Comparison of ENCODE assay signal across 24 cellular contexts in the genomic region with DNA sequence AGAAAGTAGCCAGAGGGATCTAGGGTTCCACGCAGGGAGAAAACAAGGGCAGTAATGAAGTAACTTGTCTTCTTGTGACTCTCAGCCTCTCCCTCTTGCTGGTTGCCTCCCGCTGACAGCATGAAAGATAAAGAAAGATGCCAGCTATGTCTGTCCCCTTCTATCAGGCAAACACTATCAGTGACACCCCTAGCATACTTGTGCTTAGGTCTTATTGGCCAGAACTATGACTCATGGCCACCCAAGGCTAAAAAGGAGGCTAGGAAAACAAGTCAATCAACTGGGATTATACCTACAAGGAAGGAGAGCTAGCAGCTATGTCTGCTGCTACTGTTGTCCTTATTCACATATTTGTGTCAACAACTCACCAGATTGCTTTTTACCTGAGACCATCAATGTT.
DNase-seq lines count a peak whose midpoint lies in the region; FAIRE-seq and TF ChIP-seq lines count a peak whose summit lies in the region.
"Had no signal": no experiment of that assay in that cellular context is flagged by ENCODE, and none has a peak within 500 bp of the region (broad histone marks: within the 10 kb centered on the region; RNA-seq: fewer than 3 reads in every experiment).

No MANE protein-coding gene starts in this region.

- H3K4me3 ChIP-seq in bronchial epithelial cell (ENCODE audit: low read depth, low read length) (no peak overlapping the region), neuronal stem cell (ENCODE audit: low read length in 2 of 2) (no peak overlapping the region)
- H3K4me3 ChIP-seq: psoas muscle, suprapubic skin, vagina had no signal

- WGBS in neuronal stem cell (ENCODE audit: extremely low coverage in 2 of 2, insufficient read length in 2 of 2, insufficient replicate concordance in 1 of 2), 2 donors: no CpG with 5 or more reads among the region's 2 CpGs

- no peak overlapping the region for H2BK15ac ChIP-seq in neuronal stem cell (ENCODE audit: low read length)

- no peaks in the 10 kb centered on the region for H3K9me3 Mint-ChIP-seq in endothelial cell (ENCODE audit: unreplicated experiment)
- H3K9me3 Mint-ChIP-seq: effector memory CD8-positive, alpha-beta T cell; stimulated activated effector memory CD8-positive, alpha-beta T cell treated with anti-CD3 and anti-CD28 coated beads, Interleukin-12 subunit alpha, Interleukin-12 subunit beta, amount 100 ng/mL, for 72 hours had no signal

- no peak overlapping the region for H3K14ac ChIP-seq in neuronal stem cell (ENCODE audit: low read length)

- no peaks in the 10 kb centered on the region for H3K27me3 ChIP-seq in bronchial epithelial cell (ENCODE audit: control insufficient read depth, insufficient read depth, low read length)
- H3K27me3 ChIP-seq in neuronal stem cell (ENCODE audit: control insufficient read depth in 3 of 3, insufficient read depth in 3 of 3, low read depth in 1 of 3, low read length in 3 of 3): no peaks in the 10 kb centered on the region
- H3K27me3 ChIP-seq: suprapubic skin, vagina had no signal

- H2BK120ac ChIP-seq in neuronal stem cell (ENCODE audit: low read depth, low read length): no peak overlapping the region

- no peak overlapping the region for H2BK5ac ChIP-seq in neuronal stem cell (ENCODE audit: low read length)

- H3K36me3 ChIP-seq in bronchial epithelial cell (ENCODE audit: control insufficient read depth, insufficient read depth, low read length) (no peaks in the 10 kb centered on the region), neuronal stem cell (replicated peaks in 1 of 2; ENCODE audit: control insufficient read depth in 2 of 2, insufficient read depth in 2 of 2, low read length in 2 of 2) (no peaks in the 10 kb centered on the region)
- H3K36me3 ChIP-seq: suprapubic skin, vagina had no signal

- H4K91ac ChIP-seq in neuronal stem cell (ENCODE audit: low read depth, low read length, poor library complexity): no peak overlapping the region

- H2AFZ ChIP-seq in neuronal stem cell (ENCODE audit: low read length): no peak overlapping the region

- no peak for FAIRE-seq in bronchial epithelial cell (lab: Jason Lieb, UNC)

- H3K79me1 ChIP-seq in neuronal stem cell (ENCODE audit: low read depth, low read length): no peaks in the 10 kb centered on the region

- no peak overlapping the region for H3K4ac ChIP-seq in neuronal stem cell (ENCODE audit: low read length)

- no peak overlapping the region for H3K27ac Mint-ChIP-seq in endothelial cell (ENCODE audit: unreplicated experiment)
- H3K27ac Mint-ChIP-seq: activated naive CD8-positive, alpha-beta T cell; CD4-positive, CD25-positive, alpha-beta regulatory T cell; effector memory CD8-positive, alpha-beta T cell; stimulated activated effector memory CD8-positive, alpha-beta T cell treated with anti-CD3 and anti-CD28 coated beads, Interleukin-12 subunit alpha, Interleukin-12 subunit beta, amount 100 ng/mL, for 72 hours had no signal

- H4K8ac ChIP-seq in neuronal stem cell (ENCODE audit: low read depth, low read length): no peak overlapping the region

- no peak overlapping the region for H3K23ac ChIP-seq in neuronal stem cell (ENCODE audit: low read depth, low read length, poor library complexity)

- no peak overlapping the region for H3K4me3 Mint-ChIP-seq in endothelial cell (ENCODE audit: unreplicated experiment)
- H3K4me3 Mint-ChIP-seq: activated naive CD8-positive, alpha-beta T cell; CD4-positive, CD25-positive, alpha-beta regulatory T cell; effector memory CD8-positive, alpha-beta T cell; stimulated activated effector memory CD8-positive, alpha-beta T cell treated with anti-CD3 and anti-CD28 coated beads, Interleukin-12 subunit alpha, Interleukin-12 subunit beta, amount 100 ng/mL, for 72 hours had no signal

- H3K27me3 Mint-ChIP-seq in endothelial cell (ENCODE audit: unreplicated experiment): no peaks in the 10 kb centered on the region
- H3K27me3 Mint-ChIP-seq: effector memory CD8-positive, alpha-beta T cell had no signal

- no peaks in the 10 kb centered on the region for H3K36me3 Mint-ChIP-seq in endothelial cell (ENCODE audit: low read depth, unreplicated experiment)
- H3K36me3 Mint-ChIP-seq: activated naive CD8-positive, alpha-beta T cell; stimulated activated effector memory CD8-positive, alpha-beta T cell treated with anti-CD3 and anti-CD28 coated beads, Interleukin-12 subunit alpha, Interleukin-12 subunit beta, amount 100 ng/mL, for 72 hours had no signal

- no peaks in the 10 kb centered on the region for H3K9me3 ChIP-seq in neuronal stem cell (replicated peaks in 1 of 2; ENCODE audit: control insufficient read depth in 2 of 2, insufficient read depth in 1 of 2, low read depth in 1 of 2, low read length in 2 of 2)
- H3K9me3 ChIP-seq: psoas muscle, suprapubic skin, vagina had no signal

- no peak overlapping the region for H3K4me2 ChIP-seq in neuronal stem cell (ENCODE audit: insufficient read depth, low read length, poor library complexity, severe bottlenecking)

- H2BK12ac ChIP-seq in neuronal stem cell (ENCODE audit: low read length): no peak overlapping the region

- H3K27ac ChIP-seq in neuronal stem cell (replicated peaks; ENCODE audit: low read length): no peak overlapping the region
- H3K27ac ChIP-seq: psoas muscle, suprapubic skin, vagina had no signal

- peaks cover 5% of the 10 kb centered on the region for H3K4me1 Mint-ChIP-seq in endothelial cell (ENCODE audit: unreplicated experiment)
- H3K4me1 Mint-ChIP-seq: CD4-positive, CD25-positive, alpha-beta regulatory T cell; stimulated activated effector memory CD8-positive, alpha-beta T cell treated with anti-CD3 and anti-CD28 coated beads, Interleukin-12 subunit alpha, Interleukin-12 subunit beta, amount 100 ng/mL, for 72 hours had no signal

- no peak overlapping the region for H3K18ac ChIP-seq in neuronal stem cell (ENCODE audit: low read length)

- TF ChIP-seq CTCF in bronchial epithelial cell (IDR thresholded peaks at IDR 0.05; ENCODE audit: insufficient read depth, low read length, severe bottlenecking) (no peak), endothelial cell (IDR thresholded peaks at IDR 0.05; ENCODE audit: unreplicated experiment) (no peak)

- DNase-seq in Daoy (ENCODE audit: low read depth): peak; percentile 48
- peak; percentile 72 for DNase-seq in M059J (ENCODE audit: low read depth)
- DNase-seq in bronchial epithelial cell (ENCODE audit: low read depth): peak; percentile 54
- DNase-seq in kidney tubule cell (ENCODE audit: low spot score): peak; percentile 66
- DNase-seq in endothelial cell (ENCODE audit: low spot score): no peak
- no peak for DNase-seq in neuronal stem cell (ENCODE audit: low spot score)
- no peak for DNase-seq in stimulated activated CD8-positive, alpha-beta memory T cell treated with anti-CD3 and anti-CD28 coated beads, Interleukin-4, amount 100 ng/mL, for 48 hours
- DNase-seq: activated CD4-positive, alpha-beta T cell treated with anti-CD3 and anti-CD28 coated beads, Interleukin-2, amount 50 U/mL, for 1 hour; CD4-positive, CD25-positive, alpha-beta regulatory T cell; effector memory CD8-positive, alpha-beta T cell; glutamatergic neuron; HCEC 1CT; Karpas-422; left ventricle myocardium superior; NCI-H1105 treated with DMSO at 0.1 percent for 48 hours; NCI-H2081; NCI-H446 treated with DMSO at 0.1 percent for 48 hours; NK-92 treated with Interleukin-12 subunit alpha and Interleukin-12 subunit beta, amount 100 ng/mL, for 24 hours; psoas muscle; stimulated activated CD4-positive, alpha-beta T cell treated with anti-CD3 and anti-CD28 coated beads, Interleukin-1b, Interleukin-23, amount 100 ng/mL, for 48 hours had no signal

- H3K9ac ChIP-seq in neuronal stem cell (ENCODE audit: low read depth, low read length, poor library complexity): no peak overlapping the region

- no peak overlapping the region for H2AK5ac ChIP-seq in neuronal stem cell (ENCODE audit: low read depth, low read length)

- peaks cover 11% of the 10 kb centered on the region in 2 donors for H3K4me1 ChIP-seq in neuronal stem cell (ENCODE audit: control insufficient read depth in 2 of 2, insufficient read depth in 1 of 2, low read depth in 1 of 2, low read length in 2 of 2)
- H3K4me1 ChIP-seq: psoas muscle had no signal

Comparison
In these comparisons a context has a peak if more than half of its experiments do, and no peak if none do; other contexts are left out.
1. DNase-seq: peak in Daoy (single experiment), M059J (single experiment), bronchial epithelial cell (single experiment) and kidney tubule cell (single experiment); none in endothelial cell (single experiment), neuronal stem cell (single experiment) and stimulated activated CD8-positive, alpha-beta memory T cell treated with anti-CD3 and anti-CD28 coated beads, Interleukin-4, amount 100 ng/mL, for 48 hours (single experiment).